Comparison of ENCODE assay signal across 8 cellular contexts in genomic region chr17:63445571-63446217, GRCh38. TPM values are rescaled to one million over a fixed set of nuclear protein-coding genes. Genes with fewer than 3 reads are reported as not detected.
A peak's percentile ranks its signal among the peaks of the same experiment; 100 is the strongest.
DNase-seq lines count a peak whose midpoint lies in the region; ATAC-seq, FAIRE-seq and TF ChIP-seq lines count a peak whose summit lies in the region.

No MANE protein-coding gene starts in this region.

- peaks cover 17% of the 10 kb centered on the region for H3K4me1 Mint-ChIP-seq in activated B cell treated with CpG ODN at 0.5 μM for 24 hours
- peaks cover 64% of the 10 kb centered on the region for H3K4me1 Mint-ChIP-seq in dendritic cell treated with granulocyte-macrophage colony-stimulating factor and Interleukin-4, amounts not matched to agents 40 ng/mL and 50 ng/mL, for 4 days (ENCODE audit: low read depth)
- H3K4me1 Mint-ChIP-seq in stimulated activated naive B cell treated with anti-CD40 and anti-IgM and Interleukin-4, amounts not matched to agents 10 μg/mL and 1 μg/mL and 100 μg/mL, for 72 hours, result peaks cover 27 to 47% of the 10 kb centered on the region in 2 donors

- peak overlapping the region; percentile 74 for H3K4me3 ChIP-seq in MM.1S (ENCODE audit: low read length)

- POLR2A ChIA-PET in activated B cell treated with CpG ODN at 0.5 μM for 24 hours (lab: Charles Lee), result interaction anchor here (0.7 to 4.2 kb wide), 14 partner anchors 9 to 700 kb away, joined by 3 to 18 read pairs (median 4); partner anchors contain the start of genes CCDC47, DCAF7, LIMD2 and MAP3K3

- peak; percentile 68 for ATAC-seq in activated B cell treated with CpG ODN at 0.5 μM for 24 hours (ENCODE audit: low read depth)
- ATAC-seq in stimulated activated naive B cell treated with anti-CD40 and anti-IgM and Interleukin-4, amounts not matched to agents 10 μg/mL and 1 μg/mL and 100 μg/mL, for 72 hours (replicated peaks), result peak; percentile 67 to 72

- H3F3A ChIP-seq in MM.1S (ENCODE audit: insufficient read depth, low read length), result no peaks in the 10 kb centered on the region; the same call in 1 of the 2 replicates

- no peaks in the 10 kb centered on the region for H3K27me3 ChIP-seq in MM.1S (replicated peaks; ENCODE audit: insufficient read depth, low read length)

- peak overlapping the region; percentile 100 for H3K4me2 ChIP-seq in MM.1S (ENCODE audit: low read depth, low read length)

- no peak for FAIRE-seq in HTR-8/SVneo (lab: Jason Lieb, UNC)

- TF ChIP-seq CTCF in GM10266 (IDR thresholded peaks at IDR 0.05; ENCODE audit: control insufficient read depth, insufficient read depth, low read depth, missing control alignments) (peak; percentile 51), MM.1S (IDR thresholded peaks at IDR 0.05; ENCODE audit: low read length) (peak; percentile 49), activated B cell treated with CpG ODN at 0.5 μM for 24 hours (IDR thresholded peaks at IDR 0.05) (no peak)

- CTCF ChIA-PET in activated B cell treated with CpG ODN at 0.5 μM for 24 hours (lab: Charles Lee), result interaction anchor here (0.9 to 3.7 kb wide), 5 partner anchors 20 to 166 kb away, joined by 3 to 26 read pairs (median 7); partner anchors contain the start of gene ACE

- H2AFZ ChIP-seq in MM.1S (ENCODE audit: low read length), result peak overlapping the region; percentile 95

- peak overlapping the region; percentile 74 for H3K9ac ChIP-seq in MM.1S (ENCODE audit: low read length)

- intact Hi-C loops in activated B cell treated with CpG ODN at 0.5 μM for 24 hours (cut with micrococcal nuclease), result loop anchor here (1.0 to 10.0 kb wide), 7 partner anchors 34 to 1009 kb away; partner anchors contain the start of genes CCDC47, DCAF7, DDX42 and FTSJ3
- intact Hi-C loops in dendritic cell treated with granulocyte-macrophage colony-stimulating factor and Interleukin-4, amounts not matched to agents 40 ng/mL and 50 ng/mL, for 4 days (cut with micrococcal nuclease), result loop anchor here (1.0 to 2.0 kb wide), 3 partner anchors 15 to 105 kb away; partner anchors contain the start of genes ACE and DCAF7

- H3K27me3 Mint-ChIP-seq in activated B cell treated with CpG ODN at 0.5 μM for 24 hours, result no peaks in the 10 kb centered on the region
- H3K27me3 Mint-ChIP-seq in dendritic cell treated with granulocyte-macrophage colony-stimulating factor and Interleukin-4, amounts not matched to agents 40 ng/mL and 50 ng/mL, for 4 days, result peaks cover 20% of the 10 kb centered on the region
- H3K27me3 Mint-ChIP-seq in stimulated activated naive B cell treated with anti-CD40 and anti-IgM and Interleukin-4, amounts not matched to agents 10 μg/mL and 1 μg/mL and 100 μg/mL, for 72 hours, result peaks cover 9 to 13% of the 10 kb centered on the region in 2 donors

- H3K9me2 ChIP-seq in MM.1S (replicated peaks; ENCODE audit: insufficient read depth, low read length), result no peaks in the 10 kb centered on the region

- no peaks in the 10 kb centered on the region for H3K36me3 ChIP-seq in MM.1S (replicated peaks; ENCODE audit: insufficient read depth, low read length)

- DNase-seq in GM10266 (ENCODE audit: extremely low spot score) (peak; percentile 73), H4 (ENCODE audit: low spot score) (peak; percentile 53), MM.1S (peak; percentile 63), activated B cell treated with CpG ODN at 0.5 μM for 24 hours (peak; percentile 56), lung microvascular endothelial cell (ENCODE audit: low read depth in 2 of 2) (peak; percentile 51 to 70), HTR-8/SVneo (ENCODE audit: insufficient read length, low spot score) (no peak)
- DNase-seq in stimulated activated naive B cell treated with anti-CD40 and anti-IgM and Interleukin-4, amounts not matched to agents 10 μg/mL and 1 μg/mL and 100 μg/mL, for 72 hours, result peak; percentile 60

- no peaks in the 10 kb centered on the region for H3K9me3 ChIP-seq in MM.1S (replicated peaks; ENCODE audit: insufficient read depth, low read length)

- H3K4me3 Mint-ChIP-seq in activated B cell treated with CpG ODN at 0.5 μM for 24 hours, result peak overlapping the region; percentile 73
- peak overlapping the region; percentile 75 for H3K4me3 Mint-ChIP-seq in dendritic cell treated with granulocyte-macrophage colony-stimulating factor and Interleukin-4, amounts not matched to agents 40 ng/mL and 50 ng/mL, for 4 days
- H3K4me3 Mint-ChIP-seq in stimulated activated naive B cell treated with anti-CD40 and anti-IgM and Interleukin-4, amounts not matched to agents 10 μg/mL and 1 μg/mL and 100 μg/mL, for 72 hours, result peak overlapping the region; percentile 79 to 83

- H3K36me3 Mint-ChIP-seq in activated B cell treated with CpG ODN at 0.5 μM for 24 hours (ENCODE audit: low read depth), result no peaks in the 10 kb centered on the region
- H3K36me3 Mint-ChIP-seq in dendritic cell treated with granulocyte-macrophage colony-stimulating factor and Interleukin-4, amounts not matched to agents 40 ng/mL and 50 ng/mL, for 4 days (ENCODE audit: low read depth), result no peaks in the 10 kb centered on the region
- no peaks in the 10 kb centered on the region for H3K36me3 Mint-ChIP-seq in stimulated activated naive B cell treated with anti-CD40 and anti-IgM and Interleukin-4, amounts not matched to agents 10 μg/mL and 1 μg/mL and 100 μg/mL, for 72 hours

- H4K20me1 ChIP-seq in MM.1S (ENCODE audit: insufficient read depth, low read length), result no peaks in the 10 kb centered on the region

- 0 out of 2 replicates have a peak, but pooled peaks cover 4% of the 10 kb centered on the region for H3K4me1 ChIP-seq in MM.1S (ENCODE audit: low read length)

- peak overlapping the region; percentile 76 for H3K27ac Mint-ChIP-seq in activated B cell treated with CpG ODN at 0.5 μM for 24 hours
- H3K27ac Mint-ChIP-seq in dendritic cell treated with granulocyte-macrophage colony-stimulating factor and Interleukin-4, amounts not matched to agents 40 ng/mL and 50 ng/mL, for 4 days, result peak overlapping the region; percentile 85
- H3K27ac Mint-ChIP-seq in stimulated activated naive B cell treated with anti-CD40 and anti-IgM and Interleukin-4, amounts not matched to agents 10 μg/mL and 1 μg/mL and 100 μg/mL, for 72 hours, result peak overlapping the region; percentile 95

- H3K9me3 Mint-ChIP-seq in activated B cell treated with CpG ODN at 0.5 μM for 24 hours, result no peaks in the 10 kb centered on the region
- H3K9me3 Mint-ChIP-seq in dendritic cell treated with granulocyte-macrophage colony-stimulating factor and Interleukin-4, amounts not matched to agents 40 ng/mL and 50 ng/mL, for 4 days, result no peaks in the 10 kb centered on the region
- H3K9me3 Mint-ChIP-seq in stimulated activated naive B cell treated with anti-CD40 and anti-IgM and Interleukin-4, amounts not matched to agents 10 μg/mL and 1 μg/mL and 100 μg/mL, for 72 hours, result no peaks in the 10 kb centered on the region

- H3K79me2 ChIP-seq in MM.1S (ENCODE audit: low read length), result no peaks in the 10 kb centered on the region

- no peak overlapping the region for H3K27ac ChIP-seq in MM.1S (ENCODE audit: low read length)

RNA-seq across cellular contexts. Expression of gene CYB561, which starts 0.4 kb away (rescaled TPM):
- 29.1 and 30.9 TPM in 2 replicates for total RNA-seq in H4 (2014; rRNA removed; shearing (Covaris generic))
- total RNA-seq in activated B cell treated with CpG ODN at 0.5 μM for 24 hours (18.9 and 19.9 TPM in 2 replicates), lung microvascular endothelial cell (7.3 and 12.9 TPM in 2 replicates)

RNA-seq across cellular contexts. Expression of gene ACE, which starts 31.2 kb away (rescaled TPM):
- not detected in 2 replicates for total RNA-seq in H4 (2014; rRNA removed; shearing (Covaris generic))
- total RNA-seq in activated B cell treated with CpG ODN at 0.5 μM for 24 hours, result 3.2 and 3.3 TPM in 2 replicates
- 21.4 and 80.6 TPM in 2 replicates for total RNA-seq in lung microvascular endothelial cell
